Comparison of ENCODE assay signal across 27 cellular contexts in the genomic region with DNA sequence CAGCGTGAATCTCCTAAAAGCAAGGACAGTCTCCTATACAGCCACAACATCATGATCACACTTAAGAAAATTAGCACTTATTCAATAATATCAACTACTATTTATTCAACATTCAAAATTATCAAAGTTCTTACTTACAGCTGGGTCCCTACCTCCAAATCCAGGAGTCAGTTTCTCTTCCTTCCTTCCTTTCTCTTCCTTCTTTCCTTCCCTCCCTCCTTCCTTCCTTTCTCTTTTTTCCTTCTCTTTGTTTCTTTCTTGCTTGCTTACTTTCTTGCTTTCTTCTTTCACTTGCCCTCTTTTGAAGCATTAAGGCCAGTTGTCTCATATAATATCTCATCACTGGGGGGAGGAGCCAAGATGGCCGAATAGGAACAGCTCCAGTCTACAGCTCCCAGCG.
"Had no signal": no experiment of that assay in that cellular context is flagged by ENCODE, and none has a peak within 500 bp of the region (broad histone marks: within the 10 kb centered on the region; RNA-seq: fewer than 3 reads in every experiment).

No MANE protein-coding gene starts in this region.

- H3K36me3 Mint-ChIP-seq: activated naive CD4-positive, alpha-beta T cell treated with anti-CD3 and anti-CD28 coated beads, Interleukin-2, amount 50 U/mL, for 72 hours had no signal

- H3K27ac ChIP-seq: adrenal gland, body of pancreas, breast epithelium had no signal

- H3K4me1 ChIP-seq: adrenal gland, breast epithelium had no signal

- ATAC-seq: activated CD4-positive, alpha-beta T cell treated with anti-CD3 and anti-CD28 coated beads for 36 hours; activated CD4-positive, CD25-positive, alpha-beta regulatory T cell treated with anti-CD3 and anti-CD28 coated beads, Interleukin-2, amount 50 U/mL, for 24 hours; activated CD8-positive, alpha-beta T cell treated with anti-CD3 and anti-CD28 coated beads, Interleukin-2, amount 10 ng/mL, durations not matched to agents 7 days and 5 days; activated naive CD4-positive, alpha-beta T cell treated with anti-CD3 and anti-CD28 coated beads, Interleukin-2, amount 50 U/mL, for 72 hours; activated T-cell treated with anti-CD3 and anti-CD28 coated beads, Interleukin-2, amount 50 U/mL, for 4 hours; body of pancreas had no signal

- H3K27me3 ChIP-seq: adrenal gland, body of pancreas had no signal

- H3K9me3 Mint-ChIP-seq: activated CD4-positive, alpha-beta T cell treated with anti-CD3 and anti-CD28 coated beads, Interleukin-2, amount 10 ng/mL, durations not matched to agents 7 days and 5 days; activated naive CD4-positive, alpha-beta T cell treated with anti-CD3 and anti-CD28 coated beads for 36 hours; activated T-cell treated with anti-CD3 and anti-CD28 coated beads, Interleukin-2, amount 50 U/mL, for 4 hours; activated T-helper 1 cell treated with anti-CD3 and anti-CD28 coated beads, Interleukin-12 subunit alpha, Interleukin-12 subunit beta, Interleukin-2, Interleukin-4 antibody, amounts not matched to agents 30 ng/mL and 10 ng/mL and 1 ng/mL, durations not matched to agents 14 hours and 24 hours and 36 hours had no signal

- H3K9me3 ChIP-seq: adrenal gland, body of pancreas, breast epithelium had no signal

- H3K4me1 Mint-ChIP-seq: activated CD4-positive, alpha-beta T cell treated with anti-CD3 and anti-CD28 coated beads for 36 hours; activated CD4-positive, alpha-beta T cell treated with anti-CD3 and anti-CD28 coated beads, Interleukin-2, amount 10 ng/mL, durations not matched to agents 7 days and 5 days had no signal

- H3K36me3 ChIP-seq: adrenal gland, breast epithelium had no signal

- H3K4me3 ChIP-seq: adrenal gland, body of pancreas, breast epithelium had no signal

- H3K27ac Mint-ChIP-seq: activated CD4-positive, alpha-beta T cell treated with anti-CD3 and anti-CD28 coated beads for 36 hours; activated CD4-positive, alpha-beta T cell treated with anti-CD3 and anti-CD28 coated beads, Interleukin-2, amount 10 ng/mL, durations not matched to agents 7 days and 5 days; activated CD8-positive, alpha-beta T cell treated with anti-CD3 and anti-CD28 coated beads, Interleukin-2, amount 10 ng/mL, durations not matched to agents 7 days and 5 days; activated naive CD4-positive, alpha-beta T cell treated with anti-CD3 and anti-CD28 coated beads for 36 hours; activated naive CD4-positive, alpha-beta T cell treated with anti-CD3 and anti-CD28 coated beads, Interleukin-2, amount 50 U/mL, for 72 hours; activated T-helper 1 cell treated with anti-CD3 and anti-CD28 coated beads, Interleukin-12 subunit alpha, Interleukin-12 subunit beta, Interleukin-2, Interleukin-4 antibody, amounts not matched to agents 30 ng/mL and 10 ng/mL and 1 ng/mL, durations not matched to agents 14 hours and 24 hours and 36 hours had no signal

- DNase-seq: activated CD4-positive, alpha-beta T cell treated with anti-CD3 and anti-CD28 coated beads for 36 hours; activated CD4-positive, alpha-beta T cell treated with anti-CD3 and anti-CD28 coated beads, Interleukin-2, amount 10 ng/mL, durations not matched to agents 7 days and 5 days; activated CD4-positive, alpha-beta T cell treated with anti-CD3 and anti-CD28 coated beads, Interleukin-2, amount 50 U/mL, for 48 hours; activated CD8-positive, alpha-beta T cell treated with anti-CD3 and anti-CD28 coated beads, Interleukin-2, amount 10 ng/mL, durations not matched to agents 7 days and 5 days; activated gamma-delta T cell treated with Interleukin-2 at 50 U/mL for 16 hours; activated naive CD4-positive, alpha-beta T cell treated with anti-CD3 and anti-CD28 coated beads for 36 hours; activated T-cell treated with anti-CD3 and anti-CD28 coated beads for 4 hours; activated T-cell treated with anti-CD3 and anti-CD28 coated beads, Interleukin-2, amount 50 U/mL, for 4 hours; adrenal gland; body of pancreas; Kasumi-1; MM.1S; MV-4-11; NCI-H1092; NCI-H1436 treated with DMSO at 0.1 percent for 48 hours; NCI-H1694 treated with DMSO at 0.1 percent for 48 hours; NCI-H2029; NCI-H510A; NCI-H526; NCI-H748 treated with DMSO at 0.1 percent for 48 hours; NK-92 treated with Interleukin-12 subunit alpha and Interleukin-12 subunit beta, amount 100 ng/mL, for 24 hours; Right ventricle myocardium superior; T1000 had no signal

- H3K4me3 Mint-ChIP-seq: activated CD4-positive, alpha-beta T cell treated with anti-CD3 and anti-CD28 coated beads for 36 hours; activated CD4-positive, alpha-beta T cell treated with anti-CD3 and anti-CD28 coated beads, Interleukin-2, amount 10 ng/mL, durations not matched to agents 7 days and 5 days; activated CD8-positive, alpha-beta T cell treated with anti-CD3 and anti-CD28 coated beads, Interleukin-2, amount 10 ng/mL, durations not matched to agents 7 days and 5 days; activated naive CD4-positive, alpha-beta T cell treated with anti-CD3 and anti-CD28 coated beads for 36 hours; activated T-cell treated with anti-CD3 and anti-CD28 coated beads, Interleukin-2, amount 50 U/mL, for 4 hours; activated T-helper 1 cell treated with anti-CD3 and anti-CD28 coated beads, Interleukin-12 subunit alpha, Interleukin-12 subunit beta, Interleukin-2, Interleukin-4 antibody, amounts not matched to agents 30 ng/mL and 10 ng/mL and 1 ng/mL, durations not matched to agents 14 hours and 24 hours and 36 hours had no signal
